In the genomic region with DNA sequence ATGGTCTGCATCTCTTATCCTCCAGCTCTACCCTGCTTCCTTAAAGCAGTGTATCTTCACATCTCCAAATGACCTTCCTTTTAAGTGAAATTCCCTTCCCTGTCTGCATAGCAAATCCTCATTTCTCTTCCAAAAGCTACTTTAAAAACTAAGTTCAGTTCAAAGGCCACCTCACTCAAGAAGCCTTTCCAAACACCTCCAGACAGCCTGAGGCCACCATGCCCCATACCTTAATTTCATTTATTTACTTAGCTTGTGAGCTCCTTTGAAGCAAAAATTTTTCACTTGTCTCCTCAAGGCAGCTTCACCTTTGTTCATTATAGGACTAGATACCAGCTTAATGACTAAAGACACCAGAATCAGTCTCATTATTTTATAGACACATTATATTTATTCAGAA, we compare ENCODE assay signal across 17 cellular contexts. TPM values are rescaled to one million over a fixed set of nuclear protein-coding genes. Genes with fewer than 3 reads are reported as not detected.
DNase-seq lines count a peak whose midpoint lies in the region; ATAC-seq and TF ChIP-seq lines count a peak whose summit lies in the region.
"Had no signal": no experiment of that assay in that cellular context is flagged by ENCODE, and none has a peak within 500 bp of the region (broad histone marks: within the 10 kb centered on the region; RNA-seq: fewer than 3 reads in every experiment).

No MANE protein-coding gene starts in this region.

- H3K79me2 ChIP-seq in PC-3 (ENCODE audit: low read length) = no peaks in the 10 kb centered on the region

- H3K9me2 ChIP-seq in PC-3 (replicated peaks; ENCODE audit: low read length) = no peaks in the 10 kb centered on the region

- H3K9me3 ChIP-seq in PC-3 (ENCODE audit: low read length) = no peaks in the 10 kb centered on the region
- H3K9me3 ChIP-seq in sigmoid colon = no peaks in the 10 kb centered on the region
- H3K9me3 ChIP-seq: BLaER1, SJCRH30 had no signal

- H4K20me1 ChIP-seq in PC-3 (ENCODE audit: low read length) = no peaks in the 10 kb centered on the region
- H4K20me1 ChIP-seq: BLaER1 had no signal

- peak; percentile 19; the same call in 1 of the 2 replicates for ATAC-seq in PC-3
- ATAC-seq in effector memory CD8-positive, alpha-beta T cell (replicated peaks) = no peak
- no peak for ATAC-seq in stimulated activated effector memory CD8-positive, alpha-beta T cell treated with anti-CD3 and anti-CD28 coated beads, Interleukin-12 subunit alpha, Interleukin-12 subunit beta, amount 100 ng/mL, for 72 hours
- no peak for ATAC-seq in GM18867 (IDR thresholded peaks at IDR 0.05; ENCODE audit: unreplicated experiment)
- ATAC-seq in HG02642 (IDR thresholded peaks at IDR 0.05; ENCODE audit: poor library complexity, unreplicated experiment) = no peak

- intact Hi-C loops in PC-3 (cut with micrococcal nuclease) (loop anchor here (10.0 kb wide), 1 partner anchor 46 kb away; a partner anchor contains a TSS), sigmoid colon (cut with DNase I) (no loop called here)

- no peak overlapping the region for H3K4me2 ChIP-seq in PC-3 (ENCODE audit: low read length)
- H3K4me2 ChIP-seq: BLaER1 had no signal

- no peak overlapping the region for H3K4me3 Mint-ChIP-seq in activated T-cell treated with anti-CD3 and anti-CD28 coated beads, Interleukin-2, amount 50 U/mL, for 24 hours
- H3K4me3 Mint-ChIP-seq in effector memory CD8-positive, alpha-beta T cell = no peak overlapping the region
- no peak overlapping the region for H3K4me3 Mint-ChIP-seq in stimulated activated effector memory CD8-positive, alpha-beta T cell treated with anti-CD3 and anti-CD28 coated beads, Interleukin-12 subunit alpha, Interleukin-12 subunit beta, amount 100 ng/mL, for 72 hours
- H3K4me3 Mint-ChIP-seq: H9 had no signal

- no peak for TF ChIP-seq POLR2A in sigmoid colon (IDR thresholded peaks at IDR 0.05)

- TF ChIP-seq EP300 in sigmoid colon (IDR thresholded peaks at IDR 0.05) = no peak

- no peaks in the 10 kb centered on the region for H3K9me3 Mint-ChIP-seq in activated T-cell treated with anti-CD3 and anti-CD28 coated beads, Interleukin-2, amount 50 U/mL, for 24 hours
- no peaks in the 10 kb centered on the region for H3K9me3 Mint-ChIP-seq in effector memory CD8-positive, alpha-beta T cell
- H3K9me3 Mint-ChIP-seq in stimulated activated effector memory CD8-positive, alpha-beta T cell treated with anti-CD3 and anti-CD28 coated beads, Interleukin-12 subunit alpha, Interleukin-12 subunit beta, amount 100 ng/mL, for 72 hours = no peaks in the 10 kb centered on the region
- H3K9me3 Mint-ChIP-seq: H9 had no signal

- no peak overlapping the region for H2AFZ ChIP-seq in PC-3 (ENCODE audit: low read length)

- H3K27me3 ChIP-seq in PC-3 (ENCODE audit: low read length) = no peaks in the 10 kb centered on the region
- no peaks in the 10 kb centered on the region for H3K27me3 ChIP-seq in sigmoid colon
- H3K27me3 ChIP-seq: BLaER1, SJCRH30 had no signal

- no peaks in the 10 kb centered on the region for H3F3A ChIP-seq in PC-3 (ENCODE audit: low read length, unreplicated experiment)

- H3K27me3 Mint-ChIP-seq in activated T-cell treated with anti-CD3 and anti-CD28 coated beads, Interleukin-2, amount 50 U/mL, for 24 hours = no peaks in the 10 kb centered on the region
- no peaks in the 10 kb centered on the region for H3K27me3 Mint-ChIP-seq in effector memory CD8-positive, alpha-beta T cell

- no peak overlapping the region for H3K27ac ChIP-seq in PC-3 (ENCODE audit: low read length)
- no peak overlapping the region for H3K27ac ChIP-seq in sigmoid colon
- H3K27ac ChIP-seq: BLaER1, HL-60, SJCRH30 had no signal

- H3K4me3 ChIP-seq in PC-3 (ENCODE audit: low read length) (no peak overlapping the region), sigmoid colon (no peak overlapping the region)
- H3K4me3 ChIP-seq: BLaER1, SJCRH30 had no signal

- H3K9ac ChIP-seq in PC-3 (ENCODE audit: low read length) = no peak overlapping the region
- H3K9ac ChIP-seq: BLaER1 had no signal

- DNase-seq in activated T-cell treated with anti-CD3 and anti-CD28 coated beads, Interleukin-2, amount 50 U/mL, for 24 hours = no peak
- no peak for DNase-seq in activated T-cell treated with anti-CD3 and anti-CD28 coated beads, Interleukin-2, amount 50 U/mL, for 48 hours
- DNase-seq in PC-3 (no peak), sigmoid colon (no peak)
- no peak for DNase-seq in effector memory CD8-positive, alpha-beta T cell
- no peak for DNase-seq in stimulated activated effector memory CD8-positive, alpha-beta T cell treated with anti-CD3 and anti-CD28 coated beads, Interleukin-12 subunit alpha, Interleukin-12 subunit beta, amount 100 ng/mL, for 72 hours (ENCODE audit: low spot score in 2 of 2)
- DNase-seq: DMS79 treated with DMSO at 0.1 percent for 48 hours, H9, NCI-H1417 treated with DMSO at 0.1 percent for 48 hours, NCI-H187 treated with DMSO at 0.1 percent for 48 hours, NCI-H2227 treated with DMSO at 0.1 percent for 48 hours, NCI-H510A treated with DMSO at 0.1 percent for 48 hours, SJCRH30 had no signal

- CTCF ChIA-PET in PC-3 (lab: Charles Lee) = no interaction called here

- H3K4me1 ChIP-seq in PC-3 (ENCODE audit: insufficient read depth, low read length) = peaks cover 18% of the 10 kb centered on the region; the same call in 1 of the 2 replicates
- no peaks in the 10 kb centered on the region for H3K4me1 ChIP-seq in sigmoid colon
- H3K4me1 ChIP-seq: SJCRH30 had no signal

- peaks cover 60% of the 10 kb centered on the region for H3K36me3 Mint-ChIP-seq in activated T-cell treated with anti-CD3 and anti-CD28 coated beads, Interleukin-2, amount 50 U/mL, for 24 hours (ENCODE audit: low read depth)
- H3K36me3 Mint-ChIP-seq in effector memory CD8-positive, alpha-beta T cell (ENCODE audit: insufficient read depth) = peaks cover 44% of the 10 kb centered on the region
- H3K36me3 Mint-ChIP-seq in stimulated activated effector memory CD8-positive, alpha-beta T cell treated with anti-CD3 and anti-CD28 coated beads, Interleukin-12 subunit alpha, Interleukin-12 subunit beta, amount 100 ng/mL, for 72 hours = peaks cover 51% of the 10 kb centered on the region

- H3K4me1 Mint-ChIP-seq in activated T-cell treated with anti-CD3 and anti-CD28 coated beads, Interleukin-2, amount 50 U/mL, for 24 hours (ENCODE audit: low read depth) = peaks cover 3% of the 10 kb centered on the region
- peaks cover 0 to 3% of the 10 kb centered on the region in 2 donors for H3K4me1 Mint-ChIP-seq in effector memory CD8-positive, alpha-beta T cell (ENCODE audit: low read depth in 2 of 2)
- H3K4me1 Mint-ChIP-seq in stimulated activated effector memory CD8-positive, alpha-beta T cell treated with anti-CD3 and anti-CD28 coated beads, Interleukin-12 subunit alpha, Interleukin-12 subunit beta, amount 100 ng/mL, for 72 hours = no peaks in the 10 kb centered on the region

- POLR2A ChIA-PET in PC-3 (lab: Charles Lee; ENCODE audit: unreplicated experiment) = interaction anchor here (0.6 kb wide), 1 partner anchor 51 kb away, joined by 7 read pairs; no protein-coding TSS in a partner anchor

- no TSS peak for BruUV-seq in PC-3 (replicated peaks; lab: Mats Ljungman, UMichigan)

- peak overlapping the region; percentile 15 for H3K27ac Mint-ChIP-seq in activated T-cell treated with anti-CD3 and anti-CD28 coated beads, Interleukin-2, amount 50 U/mL, for 24 hours
- H3K27ac Mint-ChIP-seq in effector memory CD8-positive, alpha-beta T cell = peak overlapping the region; percentile 9 to 42
- peak overlapping the region; percentile 32 for H3K27ac Mint-ChIP-seq in stimulated activated effector memory CD8-positive, alpha-beta T cell treated with anti-CD3 and anti-CD28 coated beads, Interleukin-12 subunit alpha, Interleukin-12 subunit beta, amount 100 ng/mL, for 72 hours
- H3K27ac Mint-ChIP-seq: H9 had no signal

- H3K36me3 ChIP-seq in PC-3 (ENCODE audit: low read depth, low read length) (no peaks in the 10 kb centered on the region), sigmoid colon (peaks cover 0 to 57% (median 6%) of the 10 kb centered on the region in 4 donors)
- H3K36me3 ChIP-seq: SJCRH30 had no signal

- TF ChIP-seq CTCF in PC-3 (conservative IDR thresholded peaks at IDR 0.05; ENCODE audit: low read depth, low read length) (no peak), sigmoid colon (IDR thresholded peaks at IDR 0.05) (no peak)

RNA-seq across cellular contexts. Expression of a gene that starts 39.4 kb away (rescaled TPM):
- 10.9 and 15.3 TPM in 2 replicates for total RNA-seq in PC-3 (2014; rRNA removed)
- total RNA-seq in sigmoid colon = 10 to 100 TPM in 1 of 4 donors, 1 to 10 TPM in 3; 5.3 to 13.6 (median 7.7) TPM
- 10 to 100 TPM in 1 of 3 donors, 1 to 10 TPM in 2; 3.9 to 11.3 (median 5.4) TPM for polyA plus RNA-seq in sigmoid colon

RNA-seq across cellular contexts. Expression of a gene that starts 39.5 kb away (rescaled TPM):
- total RNA-seq in PC-3 (2014; rRNA removed) = 8.4 and 8.6 TPM in 2 replicates
- total RNA-seq in sigmoid colon = 10 to 100 TPM in 3 of 4 donors, 1 to 10 TPM in 1; 9.2 to 19.6 (median 16.4) TPM
- 10 to 100 TPM; 19.1 to 33.8 (median 29.4) TPM for polyA plus RNA-seq in sigmoid colon

RNA-seq across cellular contexts. Expression of a gene that starts 49.7 kb away (rescaled TPM):
- total RNA-seq in PC-3 (2014; rRNA removed) = 7.5 and 7.8 TPM in 2 replicates
- 10 to 100 TPM; 49.0 to 58.7 (median 55.4) TPM for total RNA-seq in sigmoid colon
- polyA plus RNA-seq in sigmoid colon = 10 to 100 TPM in 1 of 3 donors, 1 to 10 TPM in 2; 7.6 to 23.6 (median 8.4) TPM

RNA-seq across cellular contexts. Expression of a gene that starts 49.8 kb away (rescaled TPM):
- 0.63 and 3.1 TPM in 2 replicates for total RNA-seq in PC-3 (2014; rRNA removed)
- 1 to 10 TPM in 3 of 4 donors, under 1 TPM in 1; 0.81 to 6.6 (median 5.3) TPM for total RNA-seq in sigmoid colon
- polyA plus RNA-seq in sigmoid colon = 10 to 100 TPM in 2 of 3 donors, 1 to 10 TPM in 1; 4.3 to 24.0 (median 20.4) TPM
